Comparison of ENCODE assay signal across 2 cellular contexts in the genomic region with DNA sequence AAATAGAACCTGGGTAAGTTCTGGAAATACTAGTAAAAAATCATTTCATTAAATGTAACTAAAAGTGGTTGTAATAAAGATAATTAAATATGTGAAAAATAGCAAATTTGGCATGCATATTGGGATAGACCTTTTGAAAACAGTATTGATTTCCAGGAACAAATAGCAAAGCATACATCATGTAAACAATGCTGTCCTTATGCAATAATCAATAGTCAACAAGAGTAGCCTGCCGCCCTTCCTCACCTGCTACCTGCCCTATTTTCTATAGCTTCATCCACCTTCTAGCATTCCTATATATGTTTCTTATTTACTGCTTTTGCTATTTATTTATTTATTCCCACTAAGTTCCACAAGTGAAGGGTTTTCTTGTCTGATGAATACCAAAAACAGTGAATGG.
A peak's percentile ranks its signal among the peaks of the same experiment; 100 is the strongest.
TF ChIP-seq lines count a peak whose summit lies in the region.

No MANE protein-coding gene starts in this region.

TF ChIP-seq in HepG2, 621 proteins besides CTCF, POLR2A, EP300 and RAD21:
- 0 out of 2 replicates have a peak, but pooled peaks have one; percentile 15 for TF ChIP-seq GATAD2A (CRISPR knock-in tag; IDR thresholded peaks at IDR 0.05)
- no peak for TF ChIP-seq ETV5 (CRISPR knock-in tag; IDR thresholded peaks at IDR 0.05; ENCODE audit: borderline replicate concordance)
- TF ChIP-seq KAT2B (IDR thresholded peaks at IDR 0.05; ENCODE audit: borderline replicate concordance, low read depth, low read length): peak; percentile 59; the same call in 1 of the 2 replicates
- no peak for TF ChIP-seq FOXP1 (IDR thresholded peaks at IDR 0.05)
- TF ChIP-seq FOXP1 (CRISPR knock-in tag; IDR thresholded peaks at IDR 0.05): peak; percentile 64; the same call in 1 of the 2 replicates
- no peak for TF ChIP-seq NCOA1 (CRISPR knock-in tag; IDR thresholded peaks at IDR 0.05)

TF ChIP-seq in endothelial cell of umbilical vein, 7 proteins besides CTCF, POLR2A, EP300 and RAD21:
- TF ChIP-seq POLR2AphosphoS5 (IDR thresholded peaks at IDR 0.05; ENCODE audit: insufficient read depth, low read depth, low read length): no peak
- no peak for TF ChIP-seq FOS (IDR thresholded peaks at IDR 0.05; ENCODE audit: borderline replicate concordance, insufficient read depth, low read length)
- TF ChIP-seq JUN (IDR thresholded peaks at IDR 0.05; ENCODE audit: borderline replicate concordance, insufficient read depth, insufficient read length, low read depth): no peak
- TF ChIP-seq EZH2 (IDR thresholded peaks at IDR 0.05; ENCODE audit: borderline replicate concordance, low read depth, low read length, severe bottlenecking): no peak
- TF ChIP-seq MYC (IDR thresholded peaks at IDR 0.05; ENCODE audit: low read depth, low read length): no peak
- no peak for TF ChIP-seq GATA2 (IDR thresholded peaks at IDR 0.05; ENCODE audit: insufficient read depth, insufficient read length, low read depth, low read length)
- TF ChIP-seq, protein P1, sequence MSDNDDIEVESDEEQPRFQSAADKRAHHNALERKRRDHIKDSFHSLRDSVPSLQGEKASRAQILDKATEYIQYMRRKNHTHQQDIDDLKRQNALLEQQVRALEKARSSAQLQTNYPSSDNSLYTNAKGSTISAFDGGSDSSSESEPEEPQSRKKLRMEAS (IDR thresholded peaks at IDR 0.05; ENCODE audit: insufficient read depth, insufficient read length): no peak
